38 cellular contexts compared by ENCODE assay signal in the genomic region with DNA sequence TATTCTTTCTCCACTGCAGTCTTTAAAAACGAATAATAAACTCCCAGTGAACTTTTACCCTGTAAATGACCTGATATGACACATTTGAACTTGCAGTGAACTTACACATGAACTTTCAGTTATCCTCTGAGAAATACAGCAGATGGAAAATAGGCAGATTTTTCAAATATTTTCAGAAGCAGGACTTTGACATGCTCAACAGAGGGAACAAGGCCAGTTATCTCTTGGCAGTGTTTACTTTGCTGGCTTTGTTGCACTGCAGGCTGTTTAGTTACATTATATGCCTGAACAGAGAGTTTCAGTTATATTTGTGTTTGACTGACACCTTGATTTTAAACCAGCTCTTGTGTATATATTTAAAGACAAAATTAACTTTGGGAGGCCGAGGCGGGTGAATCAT. TPM values are rescaled to one million over a fixed set of nuclear protein-coding genes. Genes with fewer than 3 reads are reported as not detected.
DNase-seq lines count a peak whose midpoint lies in the region; ATAC-seq, FAIRE-seq and TF ChIP-seq lines count a peak whose summit lies in the region.
"Had no signal": no experiment of that assay in that cellular context is flagged by ENCODE, and none has a peak within 500 bp of the region (broad histone marks: within the 10 kb centered on the region; RNA-seq: fewer than 3 reads in every experiment).

No MANE protein-coding gene starts in this region.

- H3K4me2 ChIP-seq in astrocyte (ENCODE audit: low read length) = no peak overlapping the region
- H3K4me2 ChIP-seq: GM23338, SK-N-SH had no signal

- H3K4me3 ChIP-seq in astrocyte (ENCODE audit: insufficient read depth, low read depth, low read length) (no peak overlapping the region), fibroblast of pulmonary artery (replicated peaks; ENCODE audit: low read depth, low read length) (no peak overlapping the region), pancreas (no peak overlapping the region)
- H3K4me3 ChIP-seq: GM23338, spleen, uterus had no signal

- H3K9me3 Mint-ChIP-seq in astrocyte (ENCODE audit: unreplicated experiment) = no peaks in the 10 kb centered on the region
- H3K9me3 Mint-ChIP-seq in glutamatergic neuron (ENCODE audit: unreplicated experiment) = peaks cover 2% of the 10 kb centered on the region
- H3K9me3 Mint-ChIP-seq: activated naive CD4-positive, alpha-beta T cell treated with anti-CD3 and anti-CD28 coated beads, Interleukin-2, amount 50 U/mL, for 72 hours; activated T-helper 2 cell treated with anti-CD3 and anti-CD28 coated beads, Interferon-gamma antibody, Interleukin-2, Interleukin-4, amounts not matched to agents 10 μg/mL and 5 μg/mL and 100 μg/mL, durations not matched to agents 14 hours and 24 hours and 36 hours; dendritic cell treated with granulocyte-macrophage colony-stimulating factor and Interleukin-4, amounts not matched to agents 40 ng/mL and 50 ng/mL, for 4 days; memory B cell; stimulated activated naive CD8-positive, alpha-beta T cell treated with anti-CD3 and anti-CD28 coated beads, Interleukin-15, amount 100 ng/mL, for 72 hours had no signal

- TF ChIP-seq CTCF in astrocyte (IDR thresholded peaks at IDR 0.05; ENCODE audit: insufficient read depth, low read depth, low read length) = no peak
- no peak for TF ChIP-seq CTCF in fibroblast of pulmonary artery (IDR thresholded peaks at IDR 0.05; ENCODE audit: low read length, missing control alignments)
- no peak for TF ChIP-seq CTCF in pancreas (IDR thresholded peaks at IDR 0.05)
- TF ChIP-seq CTCF in glutamatergic neuron (IDR thresholded peaks at IDR 0.05; ENCODE audit: partially characterized antibody, unreplicated experiment) = no peak

- H3K9me3 ChIP-seq in astrocyte (ENCODE audit: insufficient read depth, low read depth, low read length) (no peaks in the 10 kb centered on the region), pancreas (no peaks in the 10 kb centered on the region)
- H3K9me3 ChIP-seq: SK-N-SH, spleen, uterus had no signal

- no peak overlapping the region for H3K9ac ChIP-seq in astrocyte (ENCODE audit: low read length)
- H3K9ac ChIP-seq: SK-N-SH had no signal

- no peaks in the 10 kb centered on the region for H3K27me3 Mint-ChIP-seq in astrocyte (ENCODE audit: low read depth, unreplicated experiment)
- H3K27me3 Mint-ChIP-seq in glutamatergic neuron (ENCODE audit: unreplicated experiment) = no peaks in the 10 kb centered on the region
- H3K27me3 Mint-ChIP-seq: dendritic cell treated with granulocyte-macrophage colony-stimulating factor and Interleukin-4, amounts not matched to agents 40 ng/mL and 50 ng/mL, for 4 days had no signal

- ATAC-seq in pancreas = peak; percentile 99 to 100 (median 99)
- ATAC-seq in GM21526 (IDR thresholded peaks at IDR 0.05; ENCODE audit: low FRiP score, unreplicated experiment) = no peak
- ATAC-seq: activated naive CD4-positive, alpha-beta T cell treated with anti-CD3 and anti-CD28 coated beads, Interleukin-2, amount 50 U/mL, for 72 hours; esophagus mucosa; GM23338; PC-3; stimulated activated naive CD8-positive, alpha-beta T cell treated with anti-CD3 and anti-CD28 coated beads, Interleukin-15, amount 100 ng/mL, for 72 hours; T-helper 17 cell had no signal

- H3K4me3 Mint-ChIP-seq in astrocyte (ENCODE audit: unreplicated experiment) = no peak overlapping the region
- H3K4me3 Mint-ChIP-seq in glutamatergic neuron (ENCODE audit: unreplicated experiment) = no peak overlapping the region
- H3K4me3 Mint-ChIP-seq: CD14-positive monocyte; dendritic cell treated with granulocyte-macrophage colony-stimulating factor and Interleukin-4, amounts not matched to agents 40 ng/mL and 50 ng/mL, for 4 days; endodermal cell; GM23338; immature natural killer cell; memory B cell; nephron progenitor cell; stimulated activated naive CD8-positive, alpha-beta T cell treated with anti-CD3 and anti-CD28 coated beads, Interleukin-15, amount 100 ng/mL, for 72 hours; T-helper 17 cell had no signal

- intact Hi-C loops in pancreas (cut with DNase I) = no loop called here
- intact Hi-C loops in posterior vena cava (cut with DNase I) = no loop called here

- H3K27ac Mint-ChIP-seq in astrocyte (ENCODE audit: unreplicated experiment) (no peak overlapping the region), glutamatergic neuron (ENCODE audit: unreplicated experiment) (no peak overlapping the region)
- H3K27ac Mint-ChIP-seq: activated naive CD4-positive, alpha-beta T cell treated with anti-CD3 and anti-CD28 coated beads, Interleukin-2, amount 50 U/mL, for 72 hours; activated T-helper 2 cell treated with anti-CD3 and anti-CD28 coated beads, Interferon-gamma antibody, Interleukin-2, Interleukin-4, amounts not matched to agents 10 μg/mL and 5 μg/mL and 100 μg/mL, durations not matched to agents 14 hours and 24 hours and 36 hours; CD14-positive monocyte; dendritic cell treated with granulocyte-macrophage colony-stimulating factor and Interleukin-4, amounts not matched to agents 40 ng/mL and 50 ng/mL, for 4 days; endodermal cell; GM23338; immature natural killer cell; memory B cell; nephron progenitor cell; stimulated activated naive CD8-positive, alpha-beta T cell treated with anti-CD3 and anti-CD28 coated beads, Interleukin-15, amount 100 ng/mL, for 72 hours; T-helper 17 cell had no signal

- FAIRE-seq in astrocyte (lab: Jason Lieb, UNC) (no peak), pancreas (lab: Jason Lieb, UNC) (no peak)
- FAIRE-seq: A204.1 had no signal

- H3K36me3 Mint-ChIP-seq in astrocyte (ENCODE audit: low read depth, unreplicated experiment) (no peaks in the 10 kb centered on the region), glutamatergic neuron (ENCODE audit: unreplicated experiment) (no peaks in the 10 kb centered on the region)
- H3K36me3 Mint-ChIP-seq: activated naive CD4-positive, alpha-beta T cell treated with anti-CD3 and anti-CD28 coated beads, Interleukin-2, amount 50 U/mL, for 72 hours; CD14-positive monocyte; immature natural killer cell; memory B cell had no signal

- H3K27me3 ChIP-seq in astrocyte (ENCODE audit: insufficient read depth, low read length) (no peaks in the 10 kb centered on the region), pancreas (no peaks in the 10 kb centered on the region)
- H3K27me3 ChIP-seq: uterus had no signal

- H3K4me1 ChIP-seq in astrocyte (ENCODE audit: insufficient read depth, low read length) (no peaks in the 10 kb centered on the region), pancreas (peaks cover 6 to 8% (median 6%) of the 10 kb centered on the region in 3 donors)
- H3K4me1 ChIP-seq: spleen, uterus had no signal

- 3 to 6% methylated on average over 3 of the region's 3 CpGs for WGBS in pancreas, 2 donors

- H3K27ac ChIP-seq in astrocyte (ENCODE audit: low read depth, low read length) = no peak overlapping the region
- H3K27ac ChIP-seq in pancreas = no peak overlapping the region
- H3K27ac ChIP-seq: spleen, uterus had no signal

- H4K20me1 ChIP-seq in astrocyte (ENCODE audit: insufficient read depth, low read length) = no peaks in the 10 kb centered on the region

- H2AFZ ChIP-seq in astrocyte (ENCODE audit: low read depth, low read length) = no peak overlapping the region
- H2AFZ ChIP-seq: GM23338 had no signal

- H3K4me1 Mint-ChIP-seq in astrocyte (ENCODE audit: low read depth, unreplicated experiment) (no peaks in the 10 kb centered on the region), glutamatergic neuron (ENCODE audit: low read depth, unreplicated experiment) (no peaks in the 10 kb centered on the region)
- H3K4me1 Mint-ChIP-seq: CD14-positive monocyte; endodermal cell; GM23338; immature natural killer cell; memory B cell; nephron progenitor cell; stimulated activated naive CD8-positive, alpha-beta T cell treated with anti-CD3 and anti-CD28 coated beads, Interleukin-15, amount 100 ng/mL, for 72 hours; T-helper 17 cell had no signal

- H3K36me3 ChIP-seq in astrocyte (ENCODE audit: insufficient read depth, low read length) (no peaks in the 10 kb centered on the region), pancreas (no peaks in the 10 kb centered on the region)
- H3K36me3 ChIP-seq: spleen, uterus had no signal

- peak; percentile 1 for DNase-seq in EH (ENCODE audit: low read depth)
- peak; percentile 23 for DNase-seq in astrocyte (ENCODE audit: low read depth)
- peak; percentile 24 for DNase-seq in fibroblast of pulmonary artery (ENCODE audit: low read depth)
- DNase-seq in pancreas = peak in 3 of 6 donors; percentile 53 to 75 (median 59)
- DNase-seq in DMS 273 treated with DMSO at 0.1 percent for 48 hours (lab: John Stamatoyannopoulos, UW) = no peak
- no peak for DNase-seq in glutamatergic neuron
- DNase-seq in posterior vena cava (ENCODE audit: low spot score) = no peak
- DNase-seq: activated CD4-positive, alpha-beta T cell treated with anti-CD3 and anti-CD28 coated beads for 1 hour; activated T-cell treated with anti-CD3 and anti-CD28 coated beads for 4 hours; anterior cingulate cortex; central memory CD4-positive, alpha-beta T cell; endodermal cell; hypothalamus; immature natural killer cell; Kasumi-1; NCI-H1436 treated with DMSO at 0.1 percent for 48 hours; NCI-H2081 treated with DMSO at 0.1 percent for 48 hours; NCI-H2227 treated with DMSO at 0.1 percent for 48 hours; NCI-H526; nephron progenitor cell; NK-92 treated with Interleukin-12 subunit alpha and Interleukin-12 subunit beta, amount 100 ng/mL, for 24 hours; PC-3; SK-N-SH; spleen; stimulated activated CD8-positive, alpha-beta memory T cell treated with anti-CD3 and anti-CD28 coated beads, Interleukin-4, amount 100 ng/mL, for 48 hours; stimulated activated naive CD8-positive, alpha-beta T cell treated with anti-CD3 and anti-CD28 coated beads, Interleukin-15, amount 100 ng/mL, for 72 hours; T-helper 17 cell; uterus had no signal

- no peaks in the 10 kb centered on the region for H3K79me2 ChIP-seq in astrocyte (ENCODE audit: insufficient read depth, low read length)

RNA-seq across cellular contexts. Expression of gene FGG, which starts 47.6 kb away (rescaled TPM):
- not detected in 2 replicates for total RNA-seq in astrocyte
- total RNA-seq in pancreas = 10 to 100 TPM in 2 of 6 donors, 1 to 10 TPM in 2, under 1 TPM in 1, not detected in 1; 0.20 to 26.0 (median 5.7) TPM
- 1 to 10 TPM in 1 of 2 donors, under 1 TPM in 1; 0.99 to 4.0 TPM for polyA plus RNA-seq in pancreas
- total RNA-seq in glutamatergic neuron (ENCODE audit: unreplicated experiment) = not detected
- under 1 TPM in 1 of 2 donors, not detected in 1; 0.88 TPM for total RNA-seq in posterior vena cava
- total RNA-seq: activated naive CD4-positive, alpha-beta T cell treated with anti-CD3 and anti-CD28 coated beads, Interleukin-2, amount 50 U/mL, for 72 hours; activated T-helper 2 cell treated with anti-CD3 and anti-CD28 coated beads, Interferon-gamma antibody, Interleukin-2, Interleukin-4, amounts not matched to agents 10 μg/mL and 5 μg/mL and 100 μg/mL, durations not matched to agents 14 hours and 24 hours and 36 hours; GM23338; osteoblast; PC-3; T-helper 17 cell had no signal
- polyA plus RNA-seq: CD14-positive monocyte, GM23338, immature natural killer cell, SK-N-SH had no signal

Comparison
In these comparisons a context has a peak if more than half of its experiments do, and no peak if none do; other contexts are left out.
1. DNase-seq: peak in EH (single experiment), astrocyte (single experiment) and fibroblast of pulmonary artery (single experiment); none in DMS 273 treated with DMSO at 0.1 percent for 48 hours (single experiment), glutamatergic neuron (single experiment) and posterior vena cava (single experiment).